Comparison of ENCODE assay signal across 6 cellular contexts in genomic region chr16:82109258-82109657, GRCh38.
A peak's percentile ranks its signal among the peaks of the same experiment; 100 is the strongest.
DNase-seq lines count a peak whose midpoint lies in the region; ATAC-seq and TF ChIP-seq lines count a peak whose summit lies in the region.
"Not testable (repeated sequence)": the region's sequence is repeated elsewhere in the genome, so short reads cannot be mapped to it uniquely, and the experiment has no call there.

No MANE protein-coding gene starts in this region.

- H2BK120ac ChIP-seq in mesenchymal stem cell (ENCODE audit: low read depth, low read length): not testable (repeated sequence)

- H2BK5ac ChIP-seq in mesenchymal stem cell (ENCODE audit: low read depth, low read length, poor library complexity, severe bottlenecking): not testable (repeated sequence)

- not testable (repeated sequence) for H3K79me1 ChIP-seq in mesenchymal stem cell (replicated peaks; ENCODE audit: low read length, poor library complexity, severe bottlenecking)

- H2BK15ac ChIP-seq in mesenchymal stem cell (ENCODE audit: low read depth, poor library complexity, severe bottlenecking): not testable (repeated sequence)

- H3K36me3 Mint-ChIP-seq in activated T-helper 17 cell treated with anti-CD3 and anti-CD28 coated beads, Interleukin-2, amount 50 U/mL, for 72 hours (ENCODE audit: low read depth); activated naive CD4-positive, alpha-beta T cell treated with anti-CD3 and anti-CD28 coated beads, Interleukin-2, amount 50 U/mL, for 72 hours; MCF 10A (ENCODE audit: insufficient read depth, unreplicated experiment): not testable (repeated sequence)

- BruUV-seq in MCF 10A (replicated peaks; lab: Mats Ljungman, UMichigan): not testable (repeated sequence)

- H4K8ac ChIP-seq in mesenchymal stem cell (ENCODE audit: low read length): not testable (repeated sequence)

- not testable (repeated sequence) for H3K4me3 Mint-ChIP-seq in activated T-helper 17 cell treated with anti-CD3 and anti-CD28 coated beads, Interleukin-2, amount 50 U/mL, for 72 hours; MCF 10A (ENCODE audit: unreplicated experiment)

- CTCF ChIA-PET in MCF 10A (lab: Yijun Ruan, JAX): not testable (repeated sequence)

- not testable (repeated sequence) for H3K27me3 ChIP-seq in mesenchymal stem cell (ENCODE audit: control insufficient read depth in 1 of 2, insufficient read depth in 1 of 2, low read length in 2 of 2)

- H2BK12ac ChIP-seq in mesenchymal stem cell (ENCODE audit: low read length in 2 of 2): not testable (repeated sequence)

- H3K27me3 Mint-ChIP-seq in activated T-helper 17 cell treated with anti-CD3 and anti-CD28 coated beads, Interleukin-2, amount 50 U/mL, for 72 hours; MCF 10A (ENCODE audit: insufficient read depth, unreplicated experiment): not testable (repeated sequence)

- not testable (repeated sequence) for H3K27ac Mint-ChIP-seq in activated T-helper 17 cell treated with anti-CD3 and anti-CD28 coated beads, Interleukin-2, amount 50 U/mL, for 72 hours; activated naive CD4-positive, alpha-beta T cell treated with anti-CD3 and anti-CD28 coated beads, Interleukin-2, amount 50 U/mL, for 72 hours; MCF 10A (ENCODE audit: low read depth, unreplicated experiment)

- not testable (repeated sequence) for H3K36me3 ChIP-seq in mesenchymal stem cell (ENCODE audit: control insufficient read depth in 1 of 2, insufficient read depth in 2 of 2, low read depth in 1 of 2, low read length in 2 of 2)

- not testable (repeated sequence) for H3K4me2 ChIP-seq in mesenchymal stem cell (ENCODE audit: low read length, poor library complexity, severe bottlenecking)

- not testable (repeated sequence) for H2AFZ ChIP-seq in mesenchymal stem cell (ENCODE audit: low read depth, low read length)

- not testable (repeated sequence) for H3K18ac ChIP-seq in mesenchymal stem cell (ENCODE audit: low read depth in 1 of 2, low read length in 2 of 2)

- ATAC-seq in activated T-helper 17 cell treated with anti-CD3 and anti-CD28 coated beads, Interleukin-2, amount 50 U/mL, for 72 hours (replicated peaks): peak; percentile 61
- ATAC-seq in activated naive CD4-positive, alpha-beta T cell treated with anti-CD3 and anti-CD28 coated beads, Interleukin-2, amount 50 U/mL, for 72 hours: peak; percentile 30 to 64

- intact Hi-C loops in MCF 10A (cut with micrococcal nuclease): not testable (repeated sequence)

- not testable (repeated sequence) for H3K4me1 ChIP-seq in mesenchymal stem cell (ENCODE audit: control insufficient read depth, insufficient read depth, low read depth, low read length)

- not testable (repeated sequence) for H3K4ac ChIP-seq in mesenchymal stem cell (ENCODE audit: low read depth in 1 of 2, low read length in 2 of 2)

- POLR2A ChIA-PET in MCF 10A (lab: Yijun Ruan, JAX): not testable (repeated sequence)

- H3K4me1 Mint-ChIP-seq in activated T-helper 17 cell treated with anti-CD3 and anti-CD28 coated beads, Interleukin-2, amount 50 U/mL, for 72 hours; MCF 10A (ENCODE audit: insufficient read depth, unreplicated experiment): not testable (repeated sequence)

- not testable (repeated sequence) for H3K23ac ChIP-seq in mesenchymal stem cell (ENCODE audit: low read length in 2 of 2)

- WGBS in mesenchymal stem cell: 79% methylated on average over 3 of the region's 3 CpGs

- not testable (repeated sequence) for H3K14ac ChIP-seq in mesenchymal stem cell (ENCODE audit: low read length in 2 of 2)

- H3K9me3 Mint-ChIP-seq in activated T-helper 17 cell treated with anti-CD3 and anti-CD28 coated beads, Interleukin-2, amount 50 U/mL, for 72 hours; activated naive CD4-positive, alpha-beta T cell treated with anti-CD3 and anti-CD28 coated beads, Interleukin-2, amount 50 U/mL, for 72 hours; MCF 10A (ENCODE audit: unreplicated experiment): not testable (repeated sequence)

- peak; percentile 3 for DNase-seq in GM12865 (ENCODE audit: low read depth)
- DNase-seq in activated naive CD4-positive, alpha-beta T cell treated with anti-CD3 and anti-CD28 coated beads, Interleukin-2, amount 50 U/mL, for 72 hours (ENCODE audit: low spot score in 2 of 2): not testable (repeated sequence)
- DNase-seq in amniotic epithelial cell (ENCODE audit: low read depth): peak; percentile 42
- DNase-seq in MCF 10A (ENCODE audit: unreplicated experiment): peak; percentile 5
- peak; percentile 3 for DNase-seq in mesenchymal stem cell

- H4K91ac ChIP-seq in mesenchymal stem cell (ENCODE audit: low read length): not testable (repeated sequence)

- not testable (repeated sequence) for TF ChIP-seq CTCF in GM12865 (IDR thresholded peaks at IDR 0.05; ENCODE audit: insufficient read depth, low read depth, low read length, missing control alignments); MCF 10A (IDR thresholded peaks at IDR 0.05; ENCODE audit: unreplicated experiment)

- H2AK5ac ChIP-seq in mesenchymal stem cell (ENCODE audit: low read length, severe bottlenecking): not testable (repeated sequence)

- not testable (repeated sequence) for H3K9ac ChIP-seq in mesenchymal stem cell (ENCODE audit: low read length)

- not testable (repeated sequence) for H3K4me3 ChIP-seq in GM12865 (ENCODE audit: low read depth, low read length); mesenchymal stem cell (ENCODE audit: insufficient read depth in 1 of 2, low read depth in 1 of 2, low read length in 2 of 2)

- H3K9me3 ChIP-seq in mesenchymal stem cell (ENCODE audit: control insufficient read depth, low read length): not testable (repeated sequence)

- not testable (repeated sequence) for H3K27ac ChIP-seq in mesenchymal stem cell (ENCODE audit: low read length, poor library complexity, severe bottlenecking)
